Comparison of ENCODE assay signal across 17 cellular contexts in genomic region chr2:28577796-28578680, GRCh38.
"Had no signal": no experiment of that assay in that cellular context is flagged by ENCODE, and none has a peak within 500 bp of the region (broad histone marks: within the 10 kb centered on the region; RNA-seq: fewer than 3 reads in every experiment).

No MANE protein-coding gene starts in this region.

- ATAC-seq: activated CD4-positive, CD25-positive, alpha-beta regulatory T cell treated with anti-CD3 and anti-CD28 coated beads, Interleukin-2, amount 50 U/mL, for 24 hours; esophagus mucosa; heart right ventricle; naive thymus-derived CD4-positive, alpha-beta T cell; pancreas; stimulated activated naive B cell treated with anti-CD40 and anti-IgM and Interleukin-4, amounts not matched to agents 10 μg/mL and 1 μg/mL and 100 μg/mL, for 72 hours had no signal

- H3K9me3 ChIP-seq: colonic mucosa, heart right ventricle, pancreas, spleen, thoracic aorta had no signal

- H3K4me1 ChIP-seq: colonic mucosa, pancreas, spleen had no signal

- H3K4me3 ChIP-seq: colonic mucosa, heart right ventricle, pancreas, spleen, thoracic aorta had no signal

- H3K27me3 ChIP-seq: colonic mucosa, heart right ventricle, pancreas, spleen had no signal

- DNase-seq: activated CD4-positive, alpha-beta T cell treated with anti-CD3 and anti-CD28 coated beads, Interleukin-2, amount 10 ng/mL, durations not matched to agents 7 days and 5 days; activated CD8-positive, alpha-beta memory T cell treated with anti-CD3 and anti-CD28 coated beads for 24 hours; activated naive CD4-positive, alpha-beta T cell; activated naive CD8-positive, alpha-beta T cell treated with anti-CD3 and anti-CD28 coated beads, Interleukin-2, amount 10 ng/mL, durations not matched to agents 7 days and 5 days; anterior cingulate cortex; colonic mucosa; effector CD4-positive, alpha-beta T cell; heart right ventricle; immature natural killer cell; mesendoderm; naive thymus-derived CD4-positive, alpha-beta T cell; pancreas; spleen; stimulated activated naive B cell treated with anti-CD40 and anti-IgM and Interleukin-4, amounts not matched to agents 10 μg/mL and 1 μg/mL and 100 μg/mL, for 72 hours had no signal

- H3K27ac ChIP-seq: colonic mucosa, heart right ventricle, pancreas, spleen, thoracic aorta had no signal

- H3K36me3 ChIP-seq: colonic mucosa, heart right ventricle, pancreas, spleen, thoracic aorta had no signal
